In the genomic region with DNA sequence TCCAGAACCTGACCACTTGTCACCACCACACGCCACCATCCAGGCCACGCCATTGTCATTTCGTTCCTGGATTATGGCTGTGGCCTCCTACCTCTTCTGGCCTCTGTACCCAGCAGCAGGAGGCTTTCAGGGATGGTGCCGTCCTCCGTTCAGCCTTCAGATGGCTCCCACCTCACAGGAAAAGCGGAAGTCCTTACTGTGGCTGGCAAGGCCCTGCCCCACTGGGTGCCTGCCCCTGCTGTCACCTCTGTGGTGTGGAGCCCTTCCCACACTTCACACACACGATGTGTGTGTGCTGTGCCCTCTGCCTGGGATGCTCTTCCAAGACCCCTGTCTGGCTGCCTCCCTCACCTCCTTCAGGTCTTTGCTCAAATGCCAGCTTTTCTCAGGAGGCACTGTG, we compare ENCODE assay signal across 29 cellular contexts.
"Had no signal": no experiment of that assay in that cellular context is flagged by ENCODE, and none has a peak within 500 bp of the region (broad histone marks: within the 10 kb centered on the region; RNA-seq: fewer than 3 reads in every experiment).

No MANE protein-coding gene starts in this region.

- H3K27ac ChIP-seq: left lung, lower lobe of right lung, neural progenitor cell, ovary, prostate gland, skin epidermis, suprapubic skin, thoracic aorta, tibial nerve, upper lobe of left lung, vagina had no signal

- H3K9me3 ChIP-seq: left lung, lower lobe of right lung, ovary, prostate gland, suprapubic skin, thoracic aorta, tibial nerve, upper lobe of left lung, vagina had no signal

- H3K4me2 ChIP-seq: neural progenitor cell had no signal

- H3K36me3 ChIP-seq: neural progenitor cell, ovary, prostate gland, thoracic aorta, vagina had no signal

- H3K27ac Mint-ChIP-seq: immature natural killer cell; nephron; neural progenitor cell; stimulated activated effector memory CD8-positive, alpha-beta T cell treated with anti-CD3 and anti-CD28 coated beads, Interleukin-12 subunit alpha, Interleukin-12 subunit beta, amount 100 ng/mL, for 72 hours; stimulated activated naive CD8-positive, alpha-beta T cell treated with anti-CD3 and anti-CD28 coated beads, Interleukin-15, Interleukin-2, amounts not matched to agents 100 ng/mL and 50 ng/mL, for 24 hours had no signal

- H3K27me3 ChIP-seq: left lung, neural progenitor cell, ovary, suprapubic skin, tibial nerve, upper lobe of left lung, vagina had no signal

- H3K4me3 ChIP-seq: left lung, lower lobe of right lung, neural progenitor cell, ovary, prostate gland, skin epidermis, suprapubic skin, thoracic aorta, tibial nerve, upper lobe of left lung, vagina had no signal

- H3K4me3 Mint-ChIP-seq: immature natural killer cell; naive thymus-derived CD8-positive, alpha-beta T cell; nephron; neural progenitor cell; stimulated activated effector memory CD8-positive, alpha-beta T cell treated with anti-CD3 and anti-CD28 coated beads, Interleukin-12 subunit alpha, Interleukin-12 subunit beta, amount 100 ng/mL, for 72 hours; stimulated activated naive CD8-positive, alpha-beta T cell treated with anti-CD3 and anti-CD28 coated beads, Interleukin-15, Interleukin-2, amounts not matched to agents 100 ng/mL and 50 ng/mL, for 24 hours had no signal

- H3K4me1 ChIP-seq: left lung, lower lobe of right lung, prostate gland, suprapubic skin, vagina had no signal

- H3K9ac ChIP-seq: neural progenitor cell had no signal

- ATAC-seq: left colon; left lung; lower lobe of right lung; naive thymus-derived CD8-positive, alpha-beta T cell; right cardiac atrium; sciatic nerve; stimulated activated effector memory CD8-positive, alpha-beta T cell treated with anti-CD3 and anti-CD28 coated beads, Interleukin-12 subunit alpha, Interleukin-12 subunit beta, amount 100 ng/mL, for 72 hours had no signal

- H3K27me3 Mint-ChIP-seq: naive thymus-derived CD8-positive, alpha-beta T cell; stimulated activated naive CD8-positive, alpha-beta T cell treated with anti-CD3 and anti-CD28 coated beads, Interleukin-15, Interleukin-2, amounts not matched to agents 100 ng/mL and 50 ng/mL, for 24 hours had no signal

- H2AFZ ChIP-seq: neural progenitor cell had no signal

- H3K4me1 Mint-ChIP-seq: stimulated activated effector memory CD8-positive, alpha-beta T cell treated with anti-CD3 and anti-CD28 coated beads, Interleukin-12 subunit alpha, Interleukin-12 subunit beta, amount 100 ng/mL, for 72 hours had no signal

- FAIRE-seq: islet of Langerhans, kidney had no signal

- DNase-seq: hypothalamus; immature natural killer cell; kidney; left colon; left lung; lower lobe of right lung; mammary epithelial cell; mesenchymal stem cell; naive thymus-derived CD8-positive, alpha-beta T cell; ovary; retina; right cardiac atrium; stimulated activated CD4-positive, alpha-beta T cell treated with anti-CD3 and anti-CD28 coated beads, Interleukin-12 subunit alpha, Interleukin-12 subunit beta, amount 100 ng/mL, for 4 hours; stimulated activated CD4-positive, alpha-beta T cell treated with anti-CD3 and anti-CD28 coated beads, Interleukin-15, amount 100 ng/mL, for 24 hours; stimulated activated CD4-positive, alpha-beta T cell treated with anti-CD3 and anti-CD28 coated beads, Interleukin-4, amount 100 ng/mL, for 24 hours; stimulated activated naive CD4-positive, alpha-beta T cell had no signal

- H3K9me3 Mint-ChIP-seq: immature natural killer cell; naive thymus-derived CD8-positive, alpha-beta T cell; nephron; neural progenitor cell; stimulated activated effector memory CD8-positive, alpha-beta T cell treated with anti-CD3 and anti-CD28 coated beads, Interleukin-12 subunit alpha, Interleukin-12 subunit beta, amount 100 ng/mL, for 72 hours; stimulated activated naive CD8-positive, alpha-beta T cell treated with anti-CD3 and anti-CD28 coated beads, Interleukin-15, Interleukin-2, amounts not matched to agents 100 ng/mL and 50 ng/mL, for 24 hours had no signal
